In genomic region chr5:130871346-130872086, GRCh38 we compare ENCODE assay signal across 8 cellular contexts.
A peak's percentile ranks its signal among the peaks of the same experiment; 100 is the strongest.
DNase-seq lines count a peak whose midpoint lies in the region; ATAC-seq, FAIRE-seq and TF ChIP-seq lines count a peak whose summit lies in the region.

No MANE protein-coding gene starts in this region.

- H3K27me3 ChIP-seq in endothelial cell of umbilical vein (ENCODE audit: control insufficient read depth in 2 of 2, insufficient read depth in 2 of 2, low read length in 2 of 2) (no peaks in the 10 kb centered on the region), osteoblast (ENCODE audit: insufficient read depth, low read length) (no peaks in the 10 kb centered on the region)

- dilution Hi-C loops in endothelial cell of umbilical vein (cut with MboI; ENCODE audit: extremely low pct_ligation_motif_present, low sequenced_read_pairs), result no loop called here

- TF ChIP-seq CTCF in endothelial cell of umbilical vein (IDR thresholded peaks at IDR 0.05; ENCODE audit: extremely low read depth in 1 of 2, insufficient read depth in 1 of 2, low read depth in 1 of 2, low read length in 2 of 2) (peak; percentile 35 to 52), osteoblast (IDR thresholded peaks at IDR 0.05; ENCODE audit: extremely low read depth, low read depth, low read length) (peak; percentile 58)

- H3K27ac ChIP-seq in endothelial cell of umbilical vein (ENCODE audit: insufficient read depth, low read depth, low read length) (no peak overlapping the region), osteoblast (ENCODE audit: low read depth, low read length) (no peak overlapping the region)

- FAIRE-seq in G401.6 (lab: Jason Lieb, UNC) (peak; percentile 28), endothelial cell of umbilical vein (lab: Jason Lieb, UNC) (peak; percentile 64)

- no peaks in the 10 kb centered on the region for H3K36me3 ChIP-seq in endothelial cell of umbilical vein (ENCODE audit: control insufficient read depth in 2 of 2, extremely low read depth in 1 of 2, insufficient read depth in 2 of 2, low read length in 2 of 2)
- H3K36me3 ChIP-seq in osteoblast (ENCODE audit: insufficient read depth, low read length), result no peaks in the 10 kb centered on the region

- POLR2A ChIA-PET in endothelial cell of umbilical vein (lab: Charles Lee), result no interaction called here

- H3K4me3 ChIP-seq in endothelial cell of umbilical vein (replicated peaks in 1 of 3; ENCODE audit: insufficient read depth in 1 of 3, low read depth in 1 of 3, low read length in 3 of 3) (no peak overlapping the region), osteoblast (ENCODE audit: insufficient read depth, low read length) (no peak overlapping the region)

- H4K20me1 ChIP-seq in endothelial cell of umbilical vein (replicated peaks; ENCODE audit: control insufficient read depth, extremely low read depth, insufficient read depth, low read length) (no peaks in the 10 kb centered on the region), osteoblast (ENCODE audit: insufficient read depth, low read length) (no peaks in the 10 kb centered on the region)

- H3K79me2 ChIP-seq in endothelial cell of umbilical vein (ENCODE audit: control insufficient read depth, insufficient read depth, low read length) (no peaks in the 10 kb centered on the region), osteoblast (ENCODE audit: insufficient read depth, low read length) (no peaks in the 10 kb centered on the region)

- CTCF ChIA-PET in endothelial cell of umbilical vein (lab: Charles Lee), result interaction anchor here (0.6 to 2.4 kb wide), 28 partner anchors 8 to 1866 kb away, joined by 3 to 21 read pairs (median 5); no protein-coding TSS in a partner anchor

- H3K9me3 ChIP-seq in endothelial cell of umbilical vein (replicated peaks; ENCODE audit: control insufficient read depth, insufficient read depth, low read length) (no peaks in the 10 kb centered on the region), osteoblast (ENCODE audit: low read depth, low read length) (no peaks in the 10 kb centered on the region)

- no peaks in the 10 kb centered on the region for H3K9me1 ChIP-seq in endothelial cell of umbilical vein (replicated peaks; ENCODE audit: control insufficient read depth, extremely low read depth, insufficient read depth, low read length)

- TF ChIP-seq POLR2A in endothelial cell of umbilical vein (IDR thresholded peaks at IDR 0.05; ENCODE audit: low read depth, low read length), result no peak

- DNase-seq in HuH-7 (ENCODE audit: low spot score) (peak; percentile 12), endothelial cell of umbilical vein (ENCODE audit: low read depth, low spot score) (peak; percentile 36), osteoblast (ENCODE audit: insufficient read length, low spot score, missing footprints) (no peak), OCI-M2 (lab: John Stamatoyannopoulos, UW; ENCODE audit: unreplicated experiment) (no peak), nucleus accumbens (lab: John Stamatoyannopoulos, UW) (no peak)
- peak; percentile 20 to 54 for DNase-seq in activated CD4-positive, alpha-beta T cell treated with anti-CD3 and anti-CD28 coated beads for 4 hours

- no TSS peak for BruUV-seq in endothelial cell of umbilical vein (replicated peaks; lab: Mats Ljungman, UMichigan)

- H3K4me1 ChIP-seq in endothelial cell of umbilical vein (ENCODE audit: control insufficient read depth, extremely low read depth, insufficient read depth, low read length) (no peaks in the 10 kb centered on the region), osteoblast (ENCODE audit: insufficient read depth, low read length) (no peaks in the 10 kb centered on the region)

- no peak overlapping the region for H3K4me2 ChIP-seq in endothelial cell of umbilical vein (ENCODE audit: insufficient read depth, low read length)
- H3K4me2 ChIP-seq in osteoblast (ENCODE audit: insufficient read depth, low read length), result no peak overlapping the region

- intact Hi-C loops in endothelial cell of umbilical vein (cut with micrococcal nuclease), result loop anchor here (1.0 kb wide), 2 partner anchors 239 to 972 kb away; no protein-coding TSS in a partner anchor

- peak; percentile 76 for ATAC-seq in GM21381 (IDR thresholded peaks at IDR 0.05; ENCODE audit: unreplicated experiment)

- H3K9ac ChIP-seq in endothelial cell of umbilical vein (replicated peaks; ENCODE audit: extremely low read depth, insufficient read depth, low read length), result no peak overlapping the region

- H2AFZ ChIP-seq in endothelial cell of umbilical vein (ENCODE audit: low read depth, low read length) (no peak overlapping the region), osteoblast (ENCODE audit: low read length) (peak overlapping the region; percentile 51)

TF ChIP-seq in endothelial cell of umbilical vein, 7 proteins besides CTCF, POLR2A, EP300 and RAD21:
- no peak for TF ChIP-seq JUN (IDR thresholded peaks at IDR 0.05; ENCODE audit: borderline replicate concordance, insufficient read depth, insufficient read length, low read depth)
- TF ChIP-seq MYC (IDR thresholded peaks at IDR 0.05; ENCODE audit: low read depth, low read length), result no peak
- no peak for TF ChIP-seq GATA2 (IDR thresholded peaks at IDR 0.05; ENCODE audit: insufficient read depth, insufficient read length, low read depth, low read length)
- TF ChIP-seq EZH2 (IDR thresholded peaks at IDR 0.05; ENCODE audit: borderline replicate concordance, low read depth, low read length, severe bottlenecking), result no peak
- TF ChIP-seq FOS (IDR thresholded peaks at IDR 0.05; ENCODE audit: borderline replicate concordance, insufficient read depth, low read length), result no peak
- no peak for TF ChIP-seq POLR2AphosphoS5 (IDR thresholded peaks at IDR 0.05; ENCODE audit: insufficient read depth, low read depth, low read length)
- no peak for TF ChIP-seq MAX (IDR thresholded peaks at IDR 0.05; ENCODE audit: insufficient read depth, insufficient read length)

Comparison
In these comparisons a context has a peak if more than half of its experiments do, and no peak if none do; other contexts are left out.
1. DNase-seq: peak in HuH-7 (single experiment), activated CD4-positive, alpha-beta T cell treated with anti-CD3 and anti-CD28 coated beads for 4 hours (2 of 2) and endothelial cell of umbilical vein (single experiment); none in osteoblast (single experiment), OCI-M2 (single experiment) and nucleus accumbens (0 of 56).